ENCODE assay signal across 7 cellular contexts in the genomic region with DNA sequence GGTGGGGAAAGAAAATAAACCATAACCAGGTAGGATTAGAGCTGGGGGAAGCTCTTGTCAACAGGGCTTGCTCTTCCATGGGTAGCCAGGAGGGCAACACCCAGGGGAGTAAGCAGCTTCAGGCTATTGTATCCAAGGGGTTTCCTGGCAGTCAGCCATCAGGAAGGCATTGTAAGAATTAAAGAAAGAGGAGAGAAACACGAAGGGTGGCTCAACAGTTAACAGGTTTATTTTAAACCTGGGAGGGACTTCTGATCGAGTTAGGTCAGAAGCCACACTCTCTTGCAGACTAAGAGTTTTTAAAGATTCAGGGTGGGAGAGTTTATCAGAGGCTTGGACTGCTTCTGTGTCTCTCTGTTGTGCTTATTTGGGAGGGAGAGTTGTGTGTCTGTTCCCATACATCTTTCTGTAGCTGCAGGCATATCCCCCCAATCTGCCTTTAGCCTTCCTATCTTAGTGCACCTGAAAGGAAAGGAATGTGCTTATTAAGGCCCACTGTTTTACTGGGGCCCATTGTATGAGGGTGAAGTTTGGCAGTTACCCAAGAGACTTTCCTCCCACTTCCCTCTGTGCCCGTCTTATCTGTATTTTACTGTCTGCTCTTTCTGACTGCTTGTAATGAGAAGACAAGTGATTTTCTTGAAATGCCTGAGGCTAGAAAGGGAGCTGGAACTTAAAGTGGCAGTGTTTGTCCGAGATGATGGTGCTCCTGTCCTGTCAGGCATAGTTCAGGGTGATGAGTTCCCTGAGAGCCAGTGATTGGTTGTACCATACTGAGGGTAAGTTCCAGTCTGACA.
A peak's percentile ranks its signal among the peaks of the same experiment; 100 is the strongest.
DNase-seq lines count a peak whose midpoint lies in the region; ATAC-seq, FAIRE-seq and TF ChIP-seq lines count a peak whose summit lies in the region.
"Not testable (repeated sequence)": the region's sequence is repeated elsewhere in the genome, so short reads cannot be mapped to it uniquely, and the experiment has no call there.

No MANE protein-coding gene starts in this region.

- H3K36me3 ChIP-seq in HEK293 (ENCODE audit: control insufficient read depth in 2 of 2, insufficient read depth in 1 of 2, low read length in 2 of 2); PC-3 (ENCODE audit: low read depth, low read length); small intestine (ENCODE audit: control insufficient read depth in 2 of 2, insufficient read depth in 2 of 2, low read length in 2 of 2): not testable (repeated sequence)

- POLR2A ChIA-PET in HEK293 (lab: Yijun Ruan, JAX), result interaction anchor here (0.6 kb wide), 1 partner anchor 246 kb away, joined by 3 read pairs; no protein-coding TSS in a partner anchor
- POLR2A ChIA-PET in PC-3 (lab: Charles Lee; ENCODE audit: unreplicated experiment); activated B cell treated with CpG ODN at 0.5 μM for 24 hours (lab: Charles Lee): not testable (repeated sequence)

- H3K9me2 ChIP-seq in PC-3 (replicated peaks; ENCODE audit: low read length), result not testable (repeated sequence)

- DNase-seq in NCI-H146 (lab: John Stamatoyannopoulos, UW), result peak; percentile 61
- peak; percentile 75 for DNase-seq in NCI-H226
- not testable (repeated sequence) for DNase-seq in PC-3, activated B cell treated with CpG ODN at 0.5 μM for 24 hours, foreskin keratinocyte
- DNase-seq in small intestine, result peak; percentile 20

- not testable (repeated sequence) for H3K36me3 Mint-ChIP-seq in activated B cell treated with CpG ODN at 0.5 μM for 24 hours (ENCODE audit: low read depth)

- H3K9me3 Mint-ChIP-seq in activated B cell treated with CpG ODN at 0.5 μM for 24 hours, result not testable (repeated sequence)

- H3K9me3 ChIP-seq in HEK293 (ENCODE audit: control insufficient read depth, insufficient read depth, low read depth, low read length); PC-3 (ENCODE audit: low read length); small intestine (ENCODE audit: control insufficient read depth, low read depth): not testable (repeated sequence)

- H3K4me1 ChIP-seq in HEK293 (ENCODE audit: control insufficient read depth, insufficient read depth, low read length) (peaks cover 14% of the 10 kb centered on the region), PC-3 (ENCODE audit: insufficient read depth, low read length) (peaks cover 44% of the 10 kb centered on the region), foreskin keratinocyte (peaks cover 31% of the 10 kb centered on the region)
- not testable (repeated sequence) for H3K4me1 ChIP-seq in small intestine (ENCODE audit: control insufficient read depth in 2 of 2, insufficient read depth in 1 of 2, low read depth in 1 of 2, low read length in 1 of 2)

- H3K9ac ChIP-seq in PC-3 (ENCODE audit: low read length), result not testable (repeated sequence)

- H3K27ac Mint-ChIP-seq in activated B cell treated with CpG ODN at 0.5 μM for 24 hours, result not testable (repeated sequence)

- H3K4me2 ChIP-seq in PC-3 (ENCODE audit: low read length), result not testable (repeated sequence)

- not testable (repeated sequence) for H3K27ac ChIP-seq in HEK293 (ENCODE audit: extremely low read depth, low read depth, low read length); small intestine (ENCODE audit: low read depth in 1 of 2, low read length in 1 of 2)
- H3K27ac ChIP-seq in PC-3 (ENCODE audit: low read length), result 0 out of 2 replicates have a peak overlapping the region, but pooled peaks have one; percentile 99
- peak overlapping the region; percentile 99 for H3K27ac ChIP-seq in foreskin keratinocyte

- not testable (repeated sequence) for H3K27me3 ChIP-seq in PC-3 (ENCODE audit: low read length); foreskin keratinocyte; small intestine (ENCODE audit: control insufficient read depth in 2 of 2, insufficient read depth in 2 of 2, low read length in 2 of 2)

- not testable (repeated sequence) for H3F3A ChIP-seq in PC-3 (ENCODE audit: low read length, unreplicated experiment)

- intact Hi-C loops in PC-3 (cut with micrococcal nuclease); activated B cell treated with CpG ODN at 0.5 μM for 24 hours (cut with micrococcal nuclease): not testable (repeated sequence)

- not testable (repeated sequence) for H3K4me3 ChIP-seq in HEK293 (ENCODE audit: low read depth, low read length); PC-3 (ENCODE audit: low read length); small intestine (ENCODE audit: low read depth in 1 of 2, low read length in 2 of 2)

- TF ChIP-seq CTCF in HEK293 (tag by site-specific recombination; IDR thresholded peaks at IDR 0.05); PC-3 (conservative IDR thresholded peaks at IDR 0.05; ENCODE audit: low read depth, low read length); activated B cell treated with CpG ODN at 0.5 μM for 24 hours (IDR thresholded peaks at IDR 0.05); foreskin keratinocyte (conservative IDR thresholded peaks at IDR 0.05): not testable (repeated sequence)

- not testable (repeated sequence) for H3K27me3 Mint-ChIP-seq in activated B cell treated with CpG ODN at 0.5 μM for 24 hours

- ATAC-seq in PC-3; activated B cell treated with CpG ODN at 0.5 μM for 24 hours (ENCODE audit: low read depth); foreskin keratinocyte: not testable (repeated sequence)

- H3K4me3 Mint-ChIP-seq in activated B cell treated with CpG ODN at 0.5 μM for 24 hours, result peak overlapping the region; percentile 17

- H2AFZ ChIP-seq in PC-3 (ENCODE audit: low read length), result not testable (repeated sequence)

- not testable (repeated sequence) for H3K79me2 ChIP-seq in PC-3 (ENCODE audit: low read length)

- 21 to 50% (median 24%) methylated on average over 4 of the region's 4 CpGs for WGBS in small intestine, 3 donors

- not testable (repeated sequence) for FAIRE-seq in small intestine (lab: Jason Lieb, UNC)

- H3K4me1 Mint-ChIP-seq in activated B cell treated with CpG ODN at 0.5 μM for 24 hours, result peaks cover 31% of the 10 kb centered on the region

- not testable (repeated sequence) for BruUV-seq in PC-3 (replicated peaks; lab: Mats Ljungman, UMichigan)

- not testable (repeated sequence) for H4K20me1 ChIP-seq in PC-3 (ENCODE audit: low read length)

- CTCF ChIA-PET in HEK293 (lab: Yijun Ruan, JAX), result interaction anchor here (0.5 kb wide), 1 partner anchor 136 kb away, joined by 3 read pairs; no protein-coding TSS in a partner anchor
- CTCF ChIA-PET in PC-3 (lab: Charles Lee); activated B cell treated with CpG ODN at 0.5 μM for 24 hours (lab: Charles Lee): not testable (repeated sequence)

TF ChIP-seq in HEK293, 187 proteins besides CTCF, POLR2A, EP300 and RAD21:
- peak; percentile 70 for TF ChIP-seq SETDB1 (IDR thresholded peaks at IDR 0.05; ENCODE audit: insufficient read length, low read length)
- TF ChIP-seq TRIM28 (IDR thresholded peaks at IDR 0.05; ENCODE audit: borderline replicate concordance, low read length), result peak; percentile 46; the same call in 1 of the 2 replicates
